In genomic region chr18:10989486-10989885, GRCh38 we compare ENCODE assay signal across 33 cellular contexts.
"Had no signal": no experiment of that assay in that cellular context is flagged by ENCODE, and none has a peak within 500 bp of the region (broad histone marks: within the 10 kb centered on the region; RNA-seq: fewer than 3 reads in every experiment).

No MANE protein-coding gene starts in this region.

- H3K36me3 ChIP-seq: adrenal gland, ascending aorta, brain microvascular endothelial cell, breast epithelium, cardiac muscle cell had no signal

- H3K4me3 ChIP-seq: adrenal gland, ascending aorta, body of pancreas, breast epithelium, cardiac muscle cell had no signal

- H3K4me1 ChIP-seq: adrenal gland, ascending aorta, body of pancreas, breast epithelium had no signal

- DNase-seq: activated effector memory CD4-positive, alpha-beta T cell treated with anti-CD3 and anti-CD28 coated beads, Interleukin-2, amount 50 U/mL, for 16 hours; activated effector memory CD4-positive, alpha-beta T cell treated with Interleukin-2 at 50 U/mL for 16 hours; activated gamma-delta T cell; activated gamma-delta T cell treated with Interleukin-2 at 50 U/mL for 16 hours; activated naive CD4-positive, alpha-beta T cell; activated naive CD4-positive, alpha-beta T cell treated with anti-CD3 and anti-CD28 coated beads for 36 hours; activated naive CD4-positive, alpha-beta T cell treated with anti-CD3 and anti-CD28 coated beads, Interleukin-2, amount 10 ng/mL, durations not matched to agents 7 days and 5 days; activated naive CD4-positive, alpha-beta T cell treated with anti-CD3 and anti-CD28 coated beads, Interleukin-2, amount 50 U/mL, for 16 hours; activated naive CD4-positive, alpha-beta T cell treated with Interleukin-2 at 50 U/mL for 16 hours; activated naive CD8-positive, alpha-beta T cell treated with anti-CD3 and anti-CD28 coated beads for 36 hours; activated naive CD8-positive, alpha-beta T cell treated with anti-CD3 and anti-CD28 coated beads, Interleukin-2, amount 10 ng/mL, durations not matched to agents 7 days and 5 days; activated naive CD8-positive, alpha-beta T cell treated with anti-CD3 and anti-CD28 coated beads, Interleukin-2, amount 50 U/mL, for 24 hours; activated T-cell treated with anti-CD3 and anti-CD28 coated beads, Interleukin-2, amount 50 U/mL, for 24 hours; activated T-cell treated with anti-CD3 and anti-CD28 coated beads, Interleukin-2, amount 50 U/mL, for 4 hours; activated T-cell treated with anti-CD3 and anti-CD28 coated beads, Interleukin-2, amount 50 U/mL, for 48 hours; activated T-cell treated with anti-CD3 and anti-CD28 coated beads, Interleukin-2, amount 50 U/mL, for 72 hours; adrenal gland; amniotic stem cell; amygdala; anterior cingulate cortex; aorta; body of pancreas; brain microvascular endothelial cell; caudate nucleus; central memory CD4-positive, alpha-beta T cell; cerebellar nuclear complex had no signal

- ATAC-seq: activated naive CD4-positive, alpha-beta T cell treated with anti-CD3 and anti-CD28 coated beads, Interleukin-2, amount 50 U/mL, for 72 hours; activated naive CD8-positive, alpha-beta T cell treated with anti-CD3 and anti-CD28 coated beads, Interleukin-2, amount 50 U/mL, for 24 hours; activated T-cell treated with anti-CD3 and anti-CD28 coated beads, Interleukin-2, amount 50 U/mL, for 4 hours; activated T-cell treated with anti-CD3 and anti-CD28 coated beads, Interleukin-2, amount 50 U/mL, for 72 hours; activated T-helper 17 cell treated with anti-CD3 and anti-CD28 coated beads, Interleukin-2, amount 50 U/mL, for 72 hours; body of pancreas had no signal

- H3K27me3 ChIP-seq: adrenal gland, ascending aorta, body of pancreas, brain microvascular endothelial cell, breast epithelium, cardiac muscle cell had no signal

- H3K27ac ChIP-seq: adrenal gland, ascending aorta, body of pancreas, brain microvascular endothelial cell, breast epithelium, cardiac muscle cell had no signal

- FAIRE-seq: astrocyte, bronchial epithelial cell had no signal
